In the genomic region with DNA sequence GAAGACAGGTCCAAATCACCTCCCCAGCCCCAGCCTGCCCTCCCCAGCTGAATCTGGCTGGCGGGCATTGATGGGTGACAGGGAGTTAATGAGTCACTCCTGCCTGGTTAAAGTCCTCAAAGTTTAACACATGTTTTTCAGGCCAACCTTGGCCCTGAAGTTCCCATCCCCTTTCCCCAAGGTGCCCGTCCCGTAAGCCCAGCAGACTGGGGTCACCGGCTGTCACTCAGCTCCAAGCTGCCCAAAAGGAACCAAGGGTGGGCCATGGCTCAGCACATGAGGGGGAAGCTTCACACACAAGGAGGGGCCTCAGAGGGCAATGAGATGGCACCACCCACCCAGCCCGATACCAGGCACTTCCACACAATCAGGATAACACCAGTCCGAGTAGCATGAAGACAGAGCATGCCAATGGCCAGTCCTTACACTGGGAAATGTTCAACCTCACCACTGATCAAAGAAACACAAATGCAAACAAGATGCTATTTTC, we compare ENCODE assay signal across 1 cellular context.
TF ChIP-seq lines count a peak whose summit lies in the region.

No MANE protein-coding gene starts in this region.

TF ChIP-seq in WTC11, 78 proteins besides CTCF, POLR2A, EP300 and RAD21 (continued from another document):
- TF ChIP-seq, protein P1, sequence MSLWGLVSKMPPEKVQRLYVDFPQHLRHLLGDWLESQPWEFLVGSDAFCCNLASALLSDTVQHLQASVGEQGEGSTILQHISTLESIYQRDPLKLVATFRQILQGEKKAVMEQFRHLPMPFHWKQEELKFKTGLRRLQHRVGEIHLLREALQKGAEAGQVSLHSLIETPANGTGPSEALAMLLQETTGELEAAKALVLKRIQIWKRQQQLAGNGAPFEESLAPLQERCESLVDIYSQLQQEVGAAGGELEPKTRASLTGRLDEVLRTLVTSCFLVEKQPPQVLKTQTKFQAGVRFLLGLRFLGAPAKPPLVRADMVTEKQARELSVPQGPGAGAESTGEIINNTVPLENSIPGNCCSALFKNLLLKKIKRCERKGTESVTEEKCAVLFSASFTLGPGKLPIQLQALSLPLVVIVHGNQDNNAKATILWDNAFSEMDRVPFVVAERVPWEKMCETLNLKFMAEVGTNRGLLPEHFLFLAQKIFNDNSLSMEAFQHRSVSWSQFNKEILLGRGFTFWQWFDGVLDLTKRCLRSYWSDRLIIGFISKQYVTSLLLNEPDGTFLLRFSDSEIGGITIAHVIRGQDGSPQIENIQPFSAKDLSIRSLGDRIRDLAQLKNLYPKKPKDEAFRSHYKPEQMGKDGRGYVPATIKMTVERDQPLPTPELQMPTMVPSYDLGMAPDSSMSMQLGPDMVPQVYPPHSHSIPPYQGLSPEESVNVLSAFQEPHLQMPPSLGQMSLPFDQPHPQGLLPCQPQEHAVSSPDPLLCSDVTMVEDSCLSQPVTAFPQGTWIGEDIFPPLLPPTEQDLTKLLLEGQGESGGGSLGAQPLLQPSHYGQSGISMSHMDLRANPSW (CRISPR knock-in tag; conservative IDR thresholded peaks at IDR 0.05; ENCODE audit: low read depth): no peak
- TF ChIP-seq, protein P2, sequence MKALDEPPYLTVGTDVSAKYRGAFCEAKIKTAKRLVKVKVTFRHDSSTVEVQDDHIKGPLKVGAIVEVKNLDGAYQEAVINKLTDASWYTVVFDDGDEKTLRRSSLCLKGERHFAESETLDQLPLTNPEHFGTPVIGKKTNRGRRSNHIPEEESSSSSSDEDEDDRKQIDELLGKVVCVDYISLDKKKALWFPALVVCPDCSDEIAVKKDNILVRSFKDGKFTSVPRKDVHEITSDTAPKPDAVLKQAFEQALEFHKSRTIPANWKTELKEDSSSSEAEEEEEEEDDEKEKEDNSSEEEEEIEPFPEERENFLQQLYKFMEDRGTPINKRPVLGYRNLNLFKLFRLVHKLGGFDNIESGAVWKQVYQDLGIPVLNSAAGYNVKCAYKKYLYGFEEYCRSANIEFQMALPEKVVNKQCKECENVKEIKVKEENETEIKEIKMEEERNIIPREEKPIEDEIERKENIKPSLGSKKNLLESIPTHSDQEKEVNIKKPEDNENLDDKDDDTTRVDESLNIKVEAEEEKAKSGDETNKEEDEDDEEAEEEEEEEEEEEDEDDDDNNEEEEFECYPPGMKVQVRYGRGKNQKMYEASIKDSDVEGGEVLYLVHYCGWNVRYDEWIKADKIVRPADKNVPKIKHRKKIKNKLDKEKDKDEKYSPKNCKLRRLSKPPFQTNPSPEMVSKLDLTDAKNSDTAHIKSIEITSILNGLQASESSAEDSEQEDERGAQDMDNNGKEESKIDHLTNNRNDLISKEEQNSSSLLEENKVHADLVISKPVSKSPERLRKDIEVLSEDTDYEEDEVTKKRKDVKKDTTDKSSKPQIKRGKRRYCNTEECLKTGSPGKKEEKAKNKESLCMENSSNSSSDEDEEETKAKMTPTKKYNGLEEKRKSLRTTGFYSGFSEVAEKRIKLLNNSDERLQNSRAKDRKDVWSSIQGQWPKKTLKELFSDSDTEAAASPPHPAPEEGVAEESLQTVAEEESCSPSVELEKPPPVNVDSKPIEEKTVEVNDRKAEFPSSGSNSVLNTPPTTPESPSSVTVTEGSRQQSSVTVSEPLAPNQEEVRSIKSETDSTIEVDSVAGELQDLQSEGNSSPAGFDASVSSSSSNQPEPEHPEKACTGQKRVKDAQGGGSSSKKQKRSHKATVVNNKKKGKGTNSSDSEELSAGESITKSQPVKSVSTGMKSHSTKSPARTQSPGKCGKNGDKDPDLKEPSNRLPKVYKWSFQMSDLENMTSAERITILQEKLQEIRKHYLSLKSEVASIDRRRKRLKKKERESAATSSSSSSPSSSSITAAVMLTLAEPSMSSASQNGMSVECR (CRISPR knock-in tag; IDR thresholded peaks at IDR 0.05; ENCODE audit: borderline replicate concordance): no peak
- TF ChIP-seq, protein P3, sequence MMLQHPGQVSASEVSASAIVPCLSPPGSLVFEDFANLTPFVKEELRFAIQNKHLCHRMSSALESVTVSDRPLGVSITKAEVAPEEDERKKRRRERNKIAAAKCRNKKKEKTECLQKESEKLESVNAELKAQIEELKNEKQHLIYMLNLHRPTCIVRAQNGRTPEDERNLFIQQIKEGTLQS (CRISPR knock-in tag; conservative IDR thresholded peaks at IDR 0.05): no peak
- TF ChIP-seq ZNF121 (CRISPR knock-in tag; IDR thresholded peaks at IDR 0.05) (no peak), ATF6 (CRISPR knock-in tag; IDR thresholded peaks at IDR 0.05) (no peak), SP1 (CRISPR knock-in tag; conservative IDR thresholded peaks at IDR 0.05) (no peak)
- TF ChIP-seq, protein P4, sequence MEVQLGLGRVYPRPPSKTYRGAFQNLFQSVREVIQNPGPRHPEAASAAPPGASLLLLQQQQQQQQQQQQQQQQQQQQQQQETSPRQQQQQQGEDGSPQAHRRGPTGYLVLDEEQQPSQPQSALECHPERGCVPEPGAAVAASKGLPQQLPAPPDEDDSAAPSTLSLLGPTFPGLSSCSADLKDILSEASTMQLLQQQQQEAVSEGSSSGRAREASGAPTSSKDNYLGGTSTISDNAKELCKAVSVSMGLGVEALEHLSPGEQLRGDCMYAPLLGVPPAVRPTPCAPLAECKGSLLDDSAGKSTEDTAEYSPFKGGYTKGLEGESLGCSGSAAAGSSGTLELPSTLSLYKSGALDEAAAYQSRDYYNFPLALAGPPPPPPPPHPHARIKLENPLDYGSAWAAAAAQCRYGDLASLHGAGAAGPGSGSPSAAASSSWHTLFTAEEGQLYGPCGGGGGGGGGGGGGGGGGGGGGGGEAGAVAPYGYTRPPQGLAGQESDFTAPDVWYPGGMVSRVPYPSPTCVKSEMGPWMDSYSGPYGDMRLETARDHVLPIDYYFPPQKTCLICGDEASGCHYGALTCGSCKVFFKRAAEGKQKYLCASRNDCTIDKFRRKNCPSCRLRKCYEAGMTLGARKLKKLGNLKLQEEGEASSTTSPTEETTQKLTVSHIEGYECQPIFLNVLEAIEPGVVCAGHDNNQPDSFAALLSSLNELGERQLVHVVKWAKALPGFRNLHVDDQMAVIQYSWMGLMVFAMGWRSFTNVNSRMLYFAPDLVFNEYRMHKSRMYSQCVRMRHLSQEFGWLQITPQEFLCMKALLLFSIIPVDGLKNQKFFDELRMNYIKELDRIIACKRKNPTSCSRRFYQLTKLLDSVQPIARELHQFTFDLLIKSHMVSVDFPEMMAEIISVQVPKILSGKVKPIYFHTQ (CRISPR knock-in tag; IDR thresholded peaks at IDR 0.05): no peak
- TF ChIP-seq, protein P5, sequence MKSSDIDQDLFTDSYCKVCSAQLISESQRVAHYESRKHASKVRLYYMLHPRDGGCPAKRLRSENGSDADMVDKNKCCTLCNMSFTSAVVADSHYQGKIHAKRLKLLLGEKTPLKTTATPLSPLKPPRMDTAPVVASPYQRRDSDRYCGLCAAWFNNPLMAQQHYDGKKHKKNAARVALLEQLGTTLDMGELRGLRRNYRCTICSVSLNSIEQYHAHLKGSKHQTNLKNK (CRISPR knock-in tag; IDR thresholded peaks at IDR 0.05): no peak
TF ChIP-seq in WTC11: peak in this region for 0.
